ENCODE assay signal across 1 cellular context in genomic region chr2:190562121-190562520, GRCh38.
TF ChIP-seq lines count a peak whose summit lies in the region.

No MANE protein-coding gene starts in this region.

TF ChIP-seq in GM23338, 12 proteins besides CTCF, POLR2A, EP300 and RAD21 (continued from another document):
- 0 out of 2 replicates have a peak, but pooled peaks have one; percentile 52 for TF ChIP-seq ZNF462 (CRISPR knock-in tag; IDR thresholded peaks at IDR 0.05)
- no peak for TF ChIP-seq ZNF114 (CRISPR knock-in tag; IDR thresholded peaks at IDR 0.05)
